ENCODE assay signal across 1 cellular context in the genomic region with DNA sequence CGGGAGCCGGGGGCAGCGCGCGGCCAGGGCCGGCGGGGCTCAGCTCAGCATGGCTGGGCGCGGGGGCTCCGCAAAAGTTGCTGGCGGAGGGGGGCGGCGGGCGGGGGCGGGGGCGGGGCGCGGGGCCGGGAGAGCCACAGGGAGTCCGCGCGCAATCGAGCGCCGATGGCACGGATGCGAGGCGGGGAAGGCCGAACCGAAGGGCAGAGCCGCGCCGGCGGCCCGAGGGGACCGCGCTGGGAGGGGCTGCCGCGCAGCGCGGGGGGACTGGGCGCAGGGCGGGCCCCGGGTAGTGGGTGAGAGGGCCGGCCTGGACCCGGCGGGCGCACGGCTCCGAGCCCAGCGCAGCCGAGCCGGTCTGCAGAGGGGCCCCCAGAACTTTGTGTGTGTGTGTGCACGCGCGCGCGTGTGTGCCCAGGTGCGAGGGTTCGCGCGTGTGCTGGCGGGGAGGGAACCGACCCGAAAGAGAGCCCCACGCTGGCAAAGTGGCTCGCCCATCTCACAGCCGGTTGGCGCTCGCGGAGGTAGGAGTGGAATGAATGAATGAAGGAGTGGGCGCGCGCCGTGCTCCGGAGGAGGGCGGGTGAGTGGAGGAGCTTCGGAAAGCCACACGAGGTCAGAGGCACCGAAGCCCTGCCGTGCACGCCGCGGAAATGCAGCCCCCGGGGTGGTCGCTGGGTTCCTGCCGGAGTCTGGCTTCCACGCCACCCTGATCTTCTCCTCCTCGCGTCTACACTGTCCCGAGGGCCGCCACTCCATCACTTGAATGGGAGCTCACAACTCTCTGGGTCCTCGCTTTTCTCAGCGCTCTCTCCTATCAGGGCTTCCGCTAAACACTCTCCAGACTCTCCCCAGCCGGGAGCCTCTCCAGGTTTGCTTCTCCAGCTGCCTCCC.
TF ChIP-seq lines count a peak whose summit lies in the region.

HIPK2 (minus strand) TSS at position 51 of the 894 bp plus-strand sequence. CDS start 375 bp downstream, outside the sequence.

TF ChIP-seq in K562, 482 proteins besides CTCF, POLR2A, EP300 and RAD21 (continued from another document and continues in another):
- TF ChIP-seq STAT6 (CRISPR knock-in tag; IDR thresholded peaks at IDR 0.05) (peak; percentile 38; the same call in 1 of the 2 replicates), PTTG1 (tag; IDR thresholded peaks at IDR 0.05; ENCODE audit: low read depth) (no peak), ZKSCAN3 (CRISPR knock-in tag; IDR thresholded peaks at IDR 0.05) (no peak), MBD2 (IDR thresholded peaks at IDR 0.05; ENCODE audit: borderline replicate concordance, low read depth) (no peak), CBX8 (IDR thresholded peaks at IDR 0.05; ENCODE audit: borderline replicate concordance, extremely low read depth, low read depth, low read length, poor library complexity, severe bottlenecking) (no peak), ERF (CRISPR knock-in tag; IDR thresholded peaks at IDR 0.05) (peak; percentile 74; the same call in 1 of the 2 replicates), NCOA1 (IDR thresholded peaks at IDR 0.05; ENCODE audit: low read depth) (no peak), ZNF764 (CRISPR knock-in tag; IDR thresholded peaks at IDR 0.05; ENCODE audit: low read depth) (no peak), TRIM24 (IDR thresholded peaks at IDR 0.05) (no peak), PRMT5 (CRISPR knock-in tag; IDR thresholded peaks at IDR 0.05) (0 out of 2 replicates have a peak, but pooled peaks have one; percentile 39), ZBTB9 (CRISPR knock-in tag; IDR thresholded peaks at IDR 0.05) (0 out of 2 replicates have a peak, but pooled peaks have one; percentile 37), DPF2 (IDR thresholded peaks at IDR 0.05) (no peak; the same call in 1 of the 2 replicates), SPI1 (IDR thresholded peaks at IDR 0.05; ENCODE audit: borderline replicate concordance, low read depth, low read length) (no peak), ZNF354B (CRISPR knock-in tag; IDR thresholded peaks at IDR 0.05) (no peak), ZNF407 (IDR thresholded peaks at IDR 0.05; ENCODE audit: low read depth) (no peak), BRD9 (IDR thresholded peaks at IDR 0.05; ENCODE audit: low read depth, partially characterized antibody) (no peak), NFE2 (IDR thresholded peaks at IDR 0.05; ENCODE audit: low read depth) (no peak), CBX3 (IDR thresholded peaks at IDR 0.05; ENCODE audit: borderline replicate concordance in 1 of 2, low read length in 2 of 2) (no peak), MED1 (CRISPR knock-in tag; IDR thresholded peaks at IDR 0.05; ENCODE audit: borderline replicate concordance) (no peak), POLR2G (IDR thresholded peaks at IDR 0.05; ENCODE audit: low read depth, low read length) (peak; percentile 79), THRAP3 (IDR thresholded peaks at IDR 0.05; ENCODE audit: borderline replicate concordance) (no peak), CEBPG (CRISPR knock-in tag; IDR thresholded peaks at IDR 0.05) (no peak), CEBPG (tag; conservative IDR thresholded peaks at IDR 0.05 in 1 of 2, IDR thresholded peaks at IDR 0.05 in 1 of 2) (no peak), DLX4 (CRISPR knock-in tag; IDR thresholded peaks at IDR 0.05) (no peak), KLF1 (tag; IDR thresholded peaks at IDR 0.05) (peak; percentile 79), SIX5 (IDR thresholded peaks at IDR 0.05; ENCODE audit: borderline replicate concordance in 1 of 2, insufficient read depth in 1 of 2, low read depth in 1 of 2, low read length in 2 of 2) (no peak), SIRT6 (IDR thresholded peaks at IDR 0.05; ENCODE audit: low read depth, low read length) (no peak), ZNF124 (CRISPR knock-in tag; IDR thresholded peaks at IDR 0.05) (no peak), POU5F1 (IDR thresholded peaks at IDR 0.05; ENCODE audit: borderline replicate concordance, low read depth, low read length, partially characterized antibody) (no peak), CAMTA2 (CRISPR knock-in tag; conservative IDR thresholded peaks at IDR 0.05) (no peak)
- TF ChIP-seq, protein P1, sequence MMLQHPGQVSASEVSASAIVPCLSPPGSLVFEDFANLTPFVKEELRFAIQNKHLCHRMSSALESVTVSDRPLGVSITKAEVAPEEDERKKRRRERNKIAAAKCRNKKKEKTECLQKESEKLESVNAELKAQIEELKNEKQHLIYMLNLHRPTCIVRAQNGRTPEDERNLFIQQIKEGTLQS (IDR thresholded peaks at IDR 0.05) = no peak
- TF ChIP-seq, protein P1 (CRISPR knock-in tag; conservative IDR thresholded peaks at IDR 0.05) = 0 out of 2 replicates have a peak, but pooled peaks have one; percentile 23
- TF ChIP-seq, protein P2, sequence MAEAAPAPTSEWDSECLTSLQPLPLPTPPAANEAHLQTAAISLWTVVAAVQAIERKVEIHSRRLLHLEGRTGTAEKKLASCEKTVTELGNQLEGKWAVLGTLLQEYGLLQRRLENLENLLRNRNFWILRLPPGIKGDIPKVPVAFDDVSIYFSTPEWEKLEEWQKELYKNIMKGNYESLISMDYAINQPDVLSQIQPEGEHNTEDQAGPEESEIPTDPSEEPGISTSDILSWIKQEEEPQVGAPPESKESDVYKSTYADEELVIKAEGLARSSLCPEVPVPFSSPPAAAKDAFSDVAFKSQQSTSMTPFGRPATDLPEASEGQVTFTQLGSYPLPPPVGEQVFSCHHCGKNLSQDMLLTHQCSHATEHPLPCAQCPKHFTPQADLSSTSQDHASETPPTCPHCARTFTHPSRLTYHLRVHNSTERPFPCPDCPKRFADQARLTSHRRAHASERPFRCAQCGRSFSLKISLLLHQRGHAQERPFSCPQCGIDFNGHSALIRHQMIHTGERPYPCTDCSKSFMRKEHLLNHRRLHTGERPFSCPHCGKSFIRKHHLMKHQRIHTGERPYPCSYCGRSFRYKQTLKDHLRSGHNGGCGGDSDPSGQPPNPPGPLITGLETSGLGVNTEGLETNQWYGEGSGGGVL (CRISPR knock-in tag; IDR thresholded peaks at IDR 0.05) = no peak
- TF ChIP-seq, protein P3, sequence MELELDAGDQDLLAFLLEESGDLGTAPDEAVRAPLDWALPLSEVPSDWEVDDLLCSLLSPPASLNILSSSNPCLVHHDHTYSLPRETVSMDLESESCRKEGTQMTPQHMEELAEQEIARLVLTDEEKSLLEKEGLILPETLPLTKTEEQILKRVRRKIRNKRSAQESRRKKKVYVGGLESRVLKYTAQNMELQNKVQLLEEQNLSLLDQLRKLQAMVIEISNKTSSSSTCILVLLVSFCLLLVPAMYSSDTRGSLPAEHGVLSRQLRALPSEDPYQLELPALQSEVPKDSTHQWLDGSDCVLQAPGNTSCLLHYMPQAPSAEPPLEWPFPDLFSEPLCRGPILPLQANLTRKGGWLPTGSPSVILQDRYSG (tag; conservative IDR thresholded peaks at IDR 0.05; ENCODE audit: low read depth) = no peak
- TF ChIP-seq, protein P4, sequence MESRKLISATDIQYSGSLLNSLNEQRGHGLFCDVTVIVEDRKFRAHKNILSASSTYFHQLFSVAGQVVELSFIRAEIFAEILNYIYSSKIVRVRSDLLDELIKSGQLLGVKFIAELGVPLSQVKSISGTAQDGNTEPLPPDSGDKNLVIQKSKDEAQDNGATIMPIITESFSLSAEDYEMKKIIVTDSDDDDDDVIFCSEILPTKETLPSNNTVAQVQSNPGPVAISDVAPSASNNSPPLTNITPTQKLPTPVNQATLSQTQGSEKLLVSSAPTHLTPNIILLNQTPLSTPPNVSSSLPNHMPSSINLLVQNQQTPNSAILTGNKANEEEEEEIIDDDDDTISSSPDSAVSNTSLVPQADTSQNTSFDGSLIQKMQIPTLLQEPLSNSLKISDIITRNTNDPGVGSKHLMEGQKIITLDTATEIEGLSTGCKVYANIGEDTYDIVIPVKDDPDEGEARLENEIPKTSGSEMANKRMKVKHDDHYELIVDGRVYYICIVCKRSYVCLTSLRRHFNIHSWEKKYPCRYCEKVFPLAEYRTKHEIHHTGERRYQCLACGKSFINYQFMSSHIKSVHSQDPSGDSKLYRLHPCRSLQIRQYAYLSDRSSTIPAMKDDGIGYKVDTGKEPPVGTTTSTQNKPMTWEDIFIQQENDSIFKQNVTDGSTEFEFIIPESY (CRISPR knock-in tag; IDR thresholded peaks at IDR 0.05) = peak; percentile 14; the same call in 1 of the 2 replicates
